In the genomic region with DNA sequence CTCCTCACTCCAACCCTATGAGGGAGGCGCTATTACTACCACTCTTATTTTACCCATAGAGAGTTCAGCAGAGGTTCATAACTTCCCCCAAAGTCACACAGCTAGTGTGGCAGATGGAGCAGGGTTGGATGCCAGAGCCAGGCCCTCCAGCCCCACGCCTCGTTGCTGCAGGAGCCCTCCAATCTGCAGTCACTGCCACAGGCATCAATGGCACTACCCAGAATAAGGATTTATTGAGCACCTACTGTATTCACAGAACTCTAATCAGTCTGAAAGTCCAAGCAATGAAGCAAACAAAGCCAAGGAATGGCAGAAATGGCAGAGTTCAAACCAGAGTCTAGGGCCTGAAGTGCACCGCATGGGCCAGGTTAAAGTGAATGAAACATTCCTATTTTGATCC, we compare ENCODE assay signal across 10 cellular contexts.
DNase-seq lines count a peak whose midpoint lies in the region; ATAC-seq and TF ChIP-seq lines count a peak whose summit lies in the region.
"Had no signal": no experiment of that assay in that cellular context is flagged by ENCODE, and none has a peak within 500 bp of the region (broad histone marks: within the 10 kb centered on the region; RNA-seq: fewer than 3 reads in every experiment).

No MANE protein-coding gene starts in this region.

- H3K36me3 Mint-ChIP-seq in CD4-positive, alpha-beta memory T cell = peaks cover 9% of the 10 kb centered on the region in 2 donors
- no peaks in the 10 kb centered on the region for H3K36me3 Mint-ChIP-seq in WTC11

- ATAC-seq in WTC11 (no peak), left lobe of liver (no peak)

- DNase-seq in CD4-positive, alpha-beta memory T cell = no peak
- DNase-seq in WTC11 (ENCODE audit: low spot score) (no peak), nucleus accumbens (lab: John Stamatoyannopoulos, UW) (no peak), ACHN (no peak), NCI-H2196 treated with DMSO at 0.1 percent for 48 hours (lab: John Stamatoyannopoulos, UW; ENCODE audit: unreplicated experiment) (no peak), left lobe of liver (ENCODE audit: low spot score) (no peak)

- H3K27ac Mint-ChIP-seq in CD4-positive, alpha-beta memory T cell = peak overlapping the region; percentile 30 to 98 (median 92)
- no peak overlapping the region for H3K27ac Mint-ChIP-seq in WTC11

- peak overlapping the region; percentile 88 to 99 (median 96) for H3K4me3 Mint-ChIP-seq in CD4-positive, alpha-beta memory T cell
- H3K4me3 Mint-ChIP-seq in WTC11 = peak overlapping the region; percentile 88

- H3K4me3 ChIP-seq in ACC112 (ENCODE audit: low read depth, low read length) (peak overlapping the region; percentile 99), iPS-20b (ENCODE audit: low read length) (peak overlapping the region; percentile 87)
- H3K4me3 ChIP-seq in CD4-positive, alpha-beta memory T cell (ENCODE audit: low read length in 2 of 2) = no peak overlapping the region

- no peaks in the 10 kb centered on the region for H3K27me3 Mint-ChIP-seq in CD4-positive, alpha-beta memory T cell
- peaks cover 17% of the 10 kb centered on the region for H3K27me3 Mint-ChIP-seq in WTC11 (ENCODE audit: low read depth)

- no peaks in the 10 kb centered on the region for H3K36me3 ChIP-seq in ACC112 (ENCODE audit: insufficient read depth, low read length)
- no peaks in the 10 kb centered on the region for H3K36me3 ChIP-seq in CD4-positive, alpha-beta memory T cell (ENCODE audit: insufficient read depth, low read length)
- no peaks in the 10 kb centered on the region for H3K36me3 ChIP-seq in iPS-20b (ENCODE audit: insufficient read depth, low read depth, low read length)
- H3K36me3 ChIP-seq: right atrium auricular region had no signal

- CTCF ChIA-PET in CD4-positive, alpha-beta memory T cell (lab: Charles Lee; ENCODE audit: partially characterized antibody) = interaction anchor here (0.6 to 14.9 kb wide), 34 partner anchors 8 to 859 kb away, joined by 3 to 226 read pairs (median 4); no protein-coding TSS in a partner anchor
- CTCF ChIA-PET in WTC11 (lab: Charles Lee) = interaction anchor here (0.7 to 3.0 kb wide), 16 partner anchors 8 to 894 kb away, joined by 3 to 30 read pairs (median 3); a partner anchor contains a TSS

- TF ChIP-seq CTCF in WTC11 (IDR thresholded peaks at IDR 0.05) = no peak

- H3K4me1 Mint-ChIP-seq in CD4-positive, alpha-beta memory T cell = peaks cover 32 to 62% (median 51%) of the 10 kb centered on the region in 4 donors
- peaks cover 17% of the 10 kb centered on the region for H3K4me1 Mint-ChIP-seq in WTC11

- H3K9me3 Mint-ChIP-seq in CD4-positive, alpha-beta memory T cell = peaks cover 0 to 10% (median 0%) of the 10 kb centered on the region in 8 donors
- peaks cover 28% of the 10 kb centered on the region for H3K9me3 Mint-ChIP-seq in WTC11
- H3K9me3 Mint-ChIP-seq: activated naive CD4-positive, alpha-beta T cell treated with anti-CD3 and anti-CD28 coated beads for 36 hours had no signal

- no peak overlapping the region for H3K9ac ChIP-seq in iPS-20b (ENCODE audit: low read depth, low read length)

- H3K4me1 ChIP-seq in ACC112 (ENCODE audit: control insufficient read depth, insufficient read depth, low read length, unreplicated experiment) (no peaks in the 10 kb centered on the region), iPS-20b (ENCODE audit: insufficient read depth, low read length) (no peaks in the 10 kb centered on the region; the same call in 1 of the 2 replicates)
- H3K4me1 ChIP-seq in CD4-positive, alpha-beta memory T cell (ENCODE audit: insufficient read depth, low read length) = peaks cover 27% of the 10 kb centered on the region
- H3K4me1 ChIP-seq: right atrium auricular region had no signal

- H3K9me3 ChIP-seq in CD4-positive, alpha-beta memory T cell (ENCODE audit: control insufficient read depth in 1 of 2, low read length in 2 of 2) = no peaks in the 10 kb centered on the region
- no peaks in the 10 kb centered on the region for H3K9me3 ChIP-seq in iPS-20b (ENCODE audit: insufficient read depth, low read depth, low read length)
- H3K9me3 ChIP-seq: right atrium auricular region had no signal

- POLR2A ChIA-PET in CD4-positive, alpha-beta memory T cell (lab: Charles Lee; ENCODE audit: partially characterized antibody) = interaction anchor here (1.3 to 2.4 kb wide), 4 partner anchors 14 to 792 kb away, joined by 4 to 14 read pairs (median 8); a partner anchor contains a TSS
- POLR2A ChIA-PET in WTC11 (lab: Charles Lee) = no interaction called here

- in situ Hi-C loops in ACHN (cut with HindIII; ENCODE audit: low pct_ligation_motif_present, low pct_unique_long_range_greater_than_20kb, low sequenced_read_pairs) = no loop called here

- H3K27me3 ChIP-seq in ACC112 (ENCODE audit: insufficient read depth, low read length) (no peaks in the 10 kb centered on the region), iPS-20b (ENCODE audit: insufficient read depth, low read length) (peaks cover 7% of the 10 kb centered on the region; the same call in 1 of the 2 replicates)
- H3K27me3 ChIP-seq in CD4-positive, alpha-beta memory T cell (ENCODE audit: insufficient read depth, low read length) = no peaks in the 10 kb centered on the region
- H3K27me3 ChIP-seq: right atrium auricular region had no signal

- intact Hi-C loops in CD4-positive, alpha-beta memory T cell (cut with micrococcal nuclease) = no loop called here

- H2AFZ ChIP-seq in ACC112 (ENCODE audit: low read length, unreplicated experiment) = peak overlapping the region; percentile 58

- no peak overlapping the region for H3K27ac ChIP-seq in ACC112 (ENCODE audit: low read depth, low read length)
- H3K27ac ChIP-seq in CD4-positive, alpha-beta memory T cell (ENCODE audit: low read depth, low read length) = peak overlapping the region; percentile 65
- no peak overlapping the region for H3K27ac ChIP-seq in iPS-20b (ENCODE audit: low read length)

- no peaks in the 10 kb centered on the region for H3K79me2 ChIP-seq in ACC112 (ENCODE audit: control insufficient read depth, insufficient read depth, low read length, unreplicated experiment)

TF ChIP-seq in WTC11, 78 proteins besides CTCF, POLR2A, EP300 and RAD21 (continues in another document):
- TF ChIP-seq, protein P1, sequence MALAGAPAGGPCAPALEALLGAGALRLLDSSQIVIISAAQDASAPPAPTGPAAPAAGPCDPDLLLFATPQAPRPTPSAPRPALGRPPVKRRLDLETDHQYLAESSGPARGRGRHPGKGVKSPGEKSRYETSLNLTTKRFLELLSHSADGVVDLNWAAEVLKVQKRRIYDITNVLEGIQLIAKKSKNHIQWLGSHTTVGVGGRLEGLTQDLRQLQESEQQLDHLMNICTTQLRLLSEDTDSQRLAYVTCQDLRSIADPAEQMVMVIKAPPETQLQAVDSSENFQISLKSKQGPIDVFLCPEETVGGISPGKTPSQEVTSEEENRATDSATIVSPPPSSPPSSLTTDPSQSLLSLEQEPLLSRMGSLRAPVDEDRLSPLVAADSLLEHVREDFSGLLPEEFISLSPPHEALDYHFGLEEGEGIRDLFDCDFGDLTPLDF (CRISPR knock-in tag; IDR thresholded peaks at IDR 0.05) = no peak
- no peak for TF ChIP-seq CBFB (CRISPR knock-in tag; IDR thresholded peaks at IDR 0.05; ENCODE audit: low read depth)
- TF ChIP-seq ZNF232 (CRISPR knock-in tag; IDR thresholded peaks at IDR 0.05) = no peak
- TF ChIP-seq, protein P2, sequence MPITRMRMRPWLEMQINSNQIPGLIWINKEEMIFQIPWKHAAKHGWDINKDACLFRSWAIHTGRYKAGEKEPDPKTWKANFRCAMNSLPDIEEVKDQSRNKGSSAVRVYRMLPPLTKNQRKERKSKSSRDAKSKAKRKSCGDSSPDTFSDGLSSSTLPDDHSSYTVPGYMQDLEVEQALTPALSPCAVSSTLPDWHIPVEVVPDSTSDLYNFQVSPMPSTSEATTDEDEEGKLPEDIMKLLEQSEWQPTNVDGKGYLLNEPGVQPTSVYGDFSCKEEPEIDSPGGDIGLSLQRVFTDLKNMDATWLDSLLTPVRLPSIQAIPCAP (CRISPR knock-in tag; IDR thresholded peaks at IDR 0.05) = no peak
- TF ChIP-seq, protein P3, sequence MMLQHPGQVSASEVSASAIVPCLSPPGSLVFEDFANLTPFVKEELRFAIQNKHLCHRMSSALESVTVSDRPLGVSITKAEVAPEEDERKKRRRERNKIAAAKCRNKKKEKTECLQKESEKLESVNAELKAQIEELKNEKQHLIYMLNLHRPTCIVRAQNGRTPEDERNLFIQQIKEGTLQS (CRISPR knock-in tag; conservative IDR thresholded peaks at IDR 0.05) = no peak
- no peak for TF ChIP-seq NR3C1 (CRISPR knock-in tag; conservative IDR thresholded peaks at IDR 0.05; ENCODE audit: low read depth)
- TF ChIP-seq, protein P4, sequence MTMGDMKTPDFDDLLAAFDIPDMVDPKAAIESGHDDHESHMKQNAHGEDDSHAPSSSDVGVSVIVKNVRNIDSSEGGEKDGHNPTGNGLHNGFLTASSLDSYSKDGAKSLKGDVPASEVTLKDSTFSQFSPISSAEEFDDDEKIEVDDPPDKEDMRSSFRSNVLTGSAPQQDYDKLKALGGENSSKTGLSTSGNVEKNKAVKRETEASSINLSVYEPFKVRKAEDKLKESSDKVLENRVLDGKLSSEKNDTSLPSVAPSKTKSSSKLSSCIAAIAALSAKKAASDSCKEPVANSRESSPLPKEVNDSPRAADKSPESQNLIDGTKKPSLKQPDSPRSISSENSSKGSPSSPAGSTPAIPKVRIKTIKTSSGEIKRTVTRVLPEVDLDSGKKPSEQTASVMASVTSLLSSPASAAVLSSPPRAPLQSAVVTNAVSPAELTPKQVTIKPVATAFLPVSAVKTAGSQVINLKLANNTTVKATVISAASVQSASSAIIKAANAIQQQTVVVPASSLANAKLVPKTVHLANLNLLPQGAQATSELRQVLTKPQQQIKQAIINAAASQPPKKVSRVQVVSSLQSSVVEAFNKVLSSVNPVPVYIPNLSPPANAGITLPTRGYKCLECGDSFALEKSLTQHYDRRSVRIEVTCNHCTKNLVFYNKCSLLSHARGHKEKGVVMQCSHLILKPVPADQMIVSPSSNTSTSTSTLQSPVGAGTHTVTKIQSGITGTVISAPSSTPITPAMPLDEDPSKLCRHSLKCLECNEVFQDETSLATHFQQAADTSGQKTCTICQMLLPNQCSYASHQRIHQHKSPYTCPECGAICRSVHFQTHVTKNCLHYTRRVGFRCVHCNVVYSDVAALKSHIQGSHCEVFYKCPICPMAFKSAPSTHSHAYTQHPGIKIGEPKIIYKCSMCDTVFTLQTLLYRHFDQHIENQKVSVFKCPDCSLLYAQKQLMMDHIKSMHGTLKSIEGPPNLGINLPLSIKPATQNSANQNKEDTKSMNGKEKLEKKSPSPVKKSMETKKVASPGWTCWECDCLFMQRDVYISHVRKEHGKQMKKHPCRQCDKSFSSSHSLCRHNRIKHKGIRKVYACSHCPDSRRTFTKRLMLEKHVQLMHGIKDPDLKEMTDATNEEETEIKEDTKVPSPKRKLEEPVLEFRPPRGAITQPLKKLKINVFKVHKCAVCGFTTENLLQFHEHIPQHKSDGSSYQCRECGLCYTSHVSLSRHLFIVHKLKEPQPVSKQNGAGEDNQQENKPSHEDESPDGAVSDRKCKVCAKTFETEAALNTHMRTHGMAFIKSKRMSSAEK (CRISPR knock-in tag; IDR thresholded peaks at IDR 0.05; ENCODE audit: borderline replicate concordance) = no peak
- TF ChIP-seq ZNF219 (CRISPR knock-in tag; IDR thresholded peaks at IDR 0.05; ENCODE audit: borderline replicate concordance) = no peak
- no peak for TF ChIP-seq MYBL2 (CRISPR knock-in tag; IDR thresholded peaks at IDR 0.05)

Comparison
In these comparisons a context has a peak if more than half of its experiments do, and no peak if none do; other contexts are left out.
1. H3K4me3 ChIP-seq: peak in ACC112 (single experiment) and iPS-20b (single experiment); none in CD4-positive, alpha-beta memory T cell (0 of 2).